8 cellular contexts compared by ENCODE assay signal in the genomic region with DNA sequence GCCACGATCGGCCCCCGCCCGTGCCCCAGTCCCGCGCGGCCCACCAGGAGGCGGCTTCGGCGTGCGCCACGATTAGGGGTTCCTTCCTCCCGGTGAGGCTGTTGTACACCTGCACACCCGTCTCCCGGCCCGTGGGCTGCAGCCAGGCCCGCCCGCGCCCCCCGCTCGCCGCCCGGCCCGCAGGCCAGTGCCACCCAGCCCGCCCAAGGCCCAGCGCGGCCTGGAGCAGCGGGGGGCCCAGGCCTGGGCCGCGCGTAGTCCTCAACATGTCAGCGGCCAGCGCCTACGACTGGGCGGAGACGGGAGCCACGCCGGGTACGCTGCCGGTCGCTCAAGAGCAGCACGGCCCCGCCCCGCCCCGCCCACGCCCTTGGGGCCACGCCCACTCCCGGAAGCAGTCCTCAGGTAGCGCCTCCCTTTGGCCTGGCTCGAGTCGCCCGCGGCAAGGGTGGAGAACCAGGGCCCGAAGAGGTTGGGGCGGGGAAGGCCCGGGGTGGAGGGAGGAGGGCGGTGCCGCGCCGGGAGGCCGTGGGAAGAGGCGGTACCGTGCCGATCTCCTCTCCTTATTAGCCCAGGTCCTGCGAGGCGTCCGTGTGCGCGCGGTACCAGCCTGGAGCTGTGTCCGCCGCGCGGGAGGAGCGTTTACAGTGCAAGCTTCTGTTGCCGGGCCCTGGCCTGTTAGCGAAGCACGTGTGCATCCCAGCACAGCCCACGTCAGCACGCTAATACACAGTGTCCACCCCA. TPM values are rescaled to one million over a fixed set of nuclear protein-coding genes. Genes with fewer than 3 reads are reported as not detected.
A peak's percentile ranks its signal among the peaks of the same experiment; 100 is the strongest.
DNase-seq lines count a peak whose midpoint lies in the region; ATAC-seq and TF ChIP-seq lines count a peak whose summit lies in the region.

A gene with protein sequence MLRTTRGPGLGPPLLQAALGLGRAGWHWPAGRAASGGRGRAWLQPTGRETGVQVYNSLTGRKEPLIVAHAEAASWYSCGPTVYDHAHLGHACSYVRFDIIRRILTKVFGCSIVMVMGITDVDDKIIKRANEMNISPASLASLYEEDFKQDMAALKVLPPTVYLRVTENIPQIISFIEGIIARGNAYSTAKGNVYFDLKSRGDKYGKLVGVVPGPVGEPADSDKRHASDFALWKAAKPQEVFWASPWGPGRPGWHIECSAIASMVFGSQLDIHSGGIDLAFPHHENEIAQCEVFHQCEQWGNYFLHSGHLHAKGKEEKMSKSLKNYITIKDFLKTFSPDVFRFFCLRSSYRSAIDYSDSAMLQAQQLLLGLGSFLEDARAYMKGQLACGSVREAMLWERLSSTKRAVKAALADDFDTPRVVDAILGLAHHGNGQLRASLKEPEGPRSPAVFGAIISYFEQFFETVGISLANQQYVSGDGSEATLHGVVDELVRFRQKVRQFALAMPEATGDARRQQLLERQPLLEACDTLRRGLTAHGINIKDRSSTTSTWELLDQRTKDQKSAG (minus strand): TSS at position 291 of the 744 bp plus-strand sequence. CDS start 23 bp downstream, at position 268.

- H3K27ac ChIP-seq in foreskin keratinocyte (peak within 1 kb of the TSS; percentile 88), subcutaneous abdominal adipose tissue (ENCODE audit: low read depth, low read length) (peak within 1 kb of the TSS; percentile 58)

- H3K27me3 ChIP-seq in foreskin keratinocyte (no peaks in the 10 kb centered on the region), neuron (ENCODE audit: insufficient read depth, low read length) (no peaks in the 10 kb centered on the region), subcutaneous abdominal adipose tissue (ENCODE audit: control insufficient read depth in 5 of 5, insufficient read depth in 4 of 5, low read length in 5 of 5) (no peaks in the 10 kb centered on the region)

- TF ChIP-seq CTCF in HFF-Myc (IDR thresholded peaks at IDR 0.05; ENCODE audit: low read depth, low read length, missing control alignments) (no peak), foreskin keratinocyte (conservative IDR thresholded peaks at IDR 0.05) (peak; percentile 21)

- peaks cover 28% of the 10 kb centered on the region for H3K36me3 ChIP-seq in neuron (ENCODE audit: insufficient read depth, low read length)
- peaks cover 0 to 20% (median 12%) of the 10 kb centered on the region in 5 donors for H3K36me3 ChIP-seq in subcutaneous abdominal adipose tissue (ENCODE audit: control insufficient read depth in 5 of 5, insufficient read depth in 5 of 5, low read length in 5 of 5)

- DNase-seq in GM04503 (ENCODE audit: low read depth) = peak; percentile 67
- DNase-seq in HFF-Myc (ENCODE audit: extremely low read depth, low read depth) = peak; percentile 64
- DNase-seq in NAMALWA (ENCODE audit: low spot score) = peak; percentile 98
- peak; percentile 98 for DNase-seq in SK-MEL-5 (ENCODE audit: low read depth, low spot score)
- peak; percentile 81 to 89 (median 86) for DNase-seq in activated naive CD4-positive, alpha-beta T cell (lab: John Stamatoyannopoulos, UW)
- peak; percentile 81 to 91 for DNase-seq in foreskin keratinocyte

- H3K9me3 ChIP-seq in neuron (ENCODE audit: low read length) = no peaks in the 10 kb centered on the region
- H3K9me3 ChIP-seq in subcutaneous abdominal adipose tissue (ENCODE audit: control insufficient read depth in 5 of 5, low read length in 5 of 5) = no peaks in the 10 kb centered on the region

- peak within 1 kb of the TSS; percentile 58 for H2AFZ ChIP-seq in neuron (ENCODE audit: low read depth, low read length)

- in situ Hi-C loops in SK-MEL-5 (cut with HindIII; ENCODE audit: low pct_unique_long_range_greater_than_20kb, low sequenced_read_pairs) = no loop called here

- H3K4me1 ChIP-seq in foreskin keratinocyte (peaks cover 10% of the 10 kb centered on the region), neuron (ENCODE audit: insufficient read depth, low read length) (peaks cover 17% of the 10 kb centered on the region), subcutaneous abdominal adipose tissue (ENCODE audit: control insufficient read depth in 5 of 5, insufficient read depth in 5 of 5, low read length in 5 of 5) (peaks cover 0 to 25% (median 22%) of the 10 kb centered on the region in 5 donors)

- H3K9ac ChIP-seq in subcutaneous abdominal adipose tissue (ENCODE audit: low read length in 5 of 5) = peak within 1 kb of the TSS; percentile 50 to 87 (median 83)

- H3K4me3 ChIP-seq in HFF-Myc (replicated peaks; ENCODE audit: low read depth, low read length) = peak within 1 kb of the TSS; percentile 60
- H3K4me3 ChIP-seq in neuron (ENCODE audit: low read length) = peak within 1 kb of the TSS; percentile 95
- H3K4me3 ChIP-seq in subcutaneous abdominal adipose tissue (ENCODE audit: low read depth in 1 of 5, low read length in 5 of 5) = peak within 1 kb of the TSS; percentile 73 to 91 (median 78)

- peak; percentile 92 for ATAC-seq in foreskin keratinocyte

RNA-seq across cellular contexts. Expression of the gene that starts here (rescaled TPM):
- total RNA-seq in SK-MEL-5 (2014; rRNA removed; shearing (Covaris generic)) = 45.6 and 55.4 TPM in 2 replicates
- 36.9 and 39.6 TPM in 2 replicates for polyA plus RNA-seq in SK-MEL-5 (2015; cell fraction: cytosol; rRNA removed)
- 271 and 360 TPM in 2 replicates for polyA plus RNA-seq in SK-MEL-5 (2015; cell fraction: nucleus; rRNA removed)
- 61.9 and 62.0 TPM in 2 replicates for total RNA-seq in foreskin keratinocyte
- polyA plus RNA-seq in foreskin keratinocyte = 64.0 and 66.5 TPM in 2 replicates

Comparison
In these comparisons a context has a peak if more than half of its experiments do, and no peak if none do; other contexts are left out.
1. Peak in every context shown above with its lines: DNase-seq, ATAC-seq, H3K4me3 ChIP-seq and H3K27ac ChIP-seq.